In the genomic region with DNA sequence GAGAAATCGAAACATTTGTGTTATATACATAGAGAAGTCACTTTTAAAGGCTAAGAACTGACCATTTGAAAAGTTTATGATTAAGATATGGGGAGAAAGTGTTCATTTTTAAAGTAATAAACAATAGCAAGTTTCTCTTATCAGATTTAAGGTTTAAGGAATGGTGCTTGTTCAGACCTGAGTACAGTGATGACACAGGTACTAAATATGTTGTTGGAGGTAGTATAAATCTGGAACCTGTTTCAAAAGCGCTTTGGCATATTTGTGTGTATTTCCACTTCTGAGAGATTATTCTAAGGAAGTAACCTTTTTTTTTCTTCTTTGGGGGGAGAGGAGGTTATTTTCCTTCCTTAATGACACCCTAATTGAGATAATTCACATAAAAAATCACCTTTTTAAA, we compare ENCODE assay signal across 10 cellular contexts. TPM values are rescaled to one million over a fixed set of nuclear protein-coding genes. Genes with fewer than 3 reads are reported as not detected.
A peak's percentile ranks its signal among the peaks of the same experiment; 100 is the strongest.
DNase-seq lines count a peak whose midpoint lies in the region; ATAC-seq and TF ChIP-seq lines count a peak whose summit lies in the region.
"Had no signal": no experiment of that assay in that cellular context is flagged by ENCODE, and none has a peak within 500 bp of the region (broad histone marks: within the 10 kb centered on the region; RNA-seq: fewer than 3 reads in every experiment).

No MANE protein-coding gene starts in this region.

- DNase-seq in RWPE2 (ENCODE audit: low spot score) (no peak), epithelial cell of esophagus (ENCODE audit: low read depth) (peak; percentile 81), progenitor cell of endocrine pancreas (ENCODE audit: low spot score, unreplicated experiment) (no peak), HuH-7 (ENCODE audit: low spot score) (no peak), globus pallidus (ENCODE audit: low spot score) (no peak)
- DNase-seq: IMR-90, NCI-H2081 treated with DMSO at 0.1 percent for 48 hours had no signal

- no peaks in the 10 kb centered on the region for H3K36me3 Mint-ChIP-seq in progenitor cell of endocrine pancreas (ENCODE audit: insufficient read depth)

- peaks cover 90% of the 10 kb centered on the region for H3K79me2 ChIP-seq in DOHH2 (ENCODE audit: control insufficient read depth, low read length)

- H3K27me3 Mint-ChIP-seq in progenitor cell of endocrine pancreas, result no peaks in the 10 kb centered on the region

- no peaks in the 10 kb centered on the region; the same call in 1 of the 2 replicates for H4K20me1 ChIP-seq in DOHH2 (ENCODE audit: control insufficient read depth, insufficient read depth, low read depth, low read length)

- ATAC-seq in RWPE2 (ENCODE audit: low read depth) (peak; percentile 74), HG03520 (IDR thresholded peaks at IDR 0.05; ENCODE audit: unreplicated experiment) (no peak), HG02981 (IDR thresholded peaks at IDR 0.05; ENCODE audit: unreplicated experiment) (no peak)

- H3K9me2 ChIP-seq in DOHH2 (replicated peaks; ENCODE audit: control insufficient read depth, low read length), result no peaks in the 10 kb centered on the region

- H3K27ac Mint-ChIP-seq in progenitor cell of endocrine pancreas, result peak overlapping the region; percentile 76

- H3K27me3 ChIP-seq in DOHH2 (ENCODE audit: control insufficient read depth, low read length) (no peaks in the 10 kb centered on the region), RWPE2 (ENCODE audit: insufficient read depth, poor library complexity, severe bottlenecking) (no peaks in the 10 kb centered on the region)

- H3K27ac ChIP-seq in DOHH2 (ENCODE audit: low read depth, low read length) (no peak overlapping the region), RWPE2 (ENCODE audit: poor library complexity, severe bottlenecking) (peak overlapping the region; percentile 85)

- H3F3A ChIP-seq in DOHH2 (ENCODE audit: control insufficient read depth, insufficient read depth), result peaks cover 13% of the 10 kb centered on the region

- TF ChIP-seq CTCF in DOHH2 (IDR thresholded peaks at IDR 0.05; ENCODE audit: low read depth, low read length, poor library complexity, severe bottlenecking) (no peak), RWPE2 (IDR thresholded peaks at IDR 0.05; ENCODE audit: poor library complexity, severe bottlenecking) (no peak), epithelial cell of esophagus (IDR thresholded peaks at IDR 0.05; ENCODE audit: insufficient read depth, low read depth, low read length, missing control alignments) (no peak), progenitor cell of endocrine pancreas (IDR thresholded peaks at IDR 0.05; ENCODE audit: unreplicated experiment) (no peak)

- H3K36me3 ChIP-seq in DOHH2 (ENCODE audit: control insufficient read depth, low read length), result 0 out of 2 replicates have a peak, but pooled peaks cover 3% of the 10 kb centered on the region
- H3K36me3 ChIP-seq in RWPE2 (ENCODE audit: low read depth), result peaks cover 5% of the 10 kb centered on the region; the same call in 1 of the 2 replicates

- H3K4me3 Mint-ChIP-seq in progenitor cell of endocrine pancreas (ENCODE audit: low read depth), result no peak overlapping the region

- H3K9me3 ChIP-seq in DOHH2 (ENCODE audit: control insufficient read depth, insufficient read depth, low read length) (no peaks in the 10 kb centered on the region), RWPE2 (ENCODE audit: severe bottlenecking) (no peaks in the 10 kb centered on the region)

- H3K4me1 ChIP-seq in DOHH2 (ENCODE audit: control insufficient read depth, low read length) (peaks cover 39% of the 10 kb centered on the region), RWPE2 (ENCODE audit: insufficient read depth, poor library complexity, severe bottlenecking) (peaks cover 41% of the 10 kb centered on the region)

- H3K9me3 Mint-ChIP-seq in progenitor cell of endocrine pancreas (ENCODE audit: low read depth), result no peaks in the 10 kb centered on the region

- peak overlapping the region; percentile 38; the same call in 1 of the 2 replicates for H3K4me2 ChIP-seq in DOHH2 (ENCODE audit: low read length)

- H3K4me3 ChIP-seq in DOHH2 (ENCODE audit: low read length), result no peak overlapping the region
- H3K4me3 ChIP-seq in RWPE2 (ENCODE audit: severe bottlenecking), result peak overlapping the region; percentile 3
- H3K4me3 ChIP-seq in epithelial cell of esophagus (ENCODE audit: low read length), result peak overlapping the region; percentile 29

- H3K4me1 Mint-ChIP-seq in progenitor cell of endocrine pancreas (ENCODE audit: low read depth), result peaks cover 19% of the 10 kb centered on the region

RNA-seq across cellular contexts. Expression of a gene that starts 18.4 kb away (rescaled TPM):
- 29.3 and 32.0 TPM in 2 replicates for total RNA-seq in progenitor cell of endocrine pancreas
